ENCODE assay signal across 1 cellular context in the genomic region with DNA sequence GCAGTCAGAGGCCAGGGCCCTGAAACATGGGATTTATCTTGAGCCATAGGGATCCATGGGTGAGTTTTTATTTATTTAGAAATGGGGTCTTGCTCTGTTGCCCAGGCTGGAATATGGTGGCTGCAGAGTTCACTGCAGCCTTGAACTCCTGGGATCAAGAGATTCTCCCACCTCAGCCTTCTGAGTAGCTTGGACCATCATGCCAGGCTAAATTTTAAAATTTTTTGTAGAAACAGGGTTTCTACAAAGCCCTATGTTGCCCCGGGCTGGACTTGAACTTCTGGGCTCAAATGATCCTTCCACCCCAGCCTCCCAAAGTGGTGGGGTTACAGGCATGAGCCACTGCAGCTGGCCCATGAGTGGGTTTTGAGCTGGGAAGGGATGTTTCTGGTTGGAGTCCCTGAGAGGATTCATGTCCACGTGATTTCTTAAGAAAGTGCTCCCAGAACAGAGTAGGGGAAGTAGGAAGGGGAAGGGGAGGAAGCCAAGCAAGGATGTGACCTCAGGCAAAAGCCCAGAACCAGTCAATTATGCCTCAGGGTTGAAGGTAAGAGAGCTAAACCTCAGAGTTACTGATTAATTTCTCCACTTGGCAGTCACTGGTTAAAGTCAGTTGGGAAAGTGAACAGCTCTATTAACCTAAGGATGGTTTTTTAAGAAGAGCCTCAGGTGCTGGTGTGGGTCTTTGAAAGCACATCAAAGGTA.
A peak's percentile ranks its signal among the peaks of the same experiment; 100 is the strongest.
TF ChIP-seq lines count a peak whose summit lies in the region.

No MANE protein-coding gene starts in this region.

TF ChIP-seq in HepG2, 621 proteins besides CTCF, POLR2A, EP300 and RAD21 (continues in another document):
- TF ChIP-seq IKZF5 (CRISPR knock-in tag; IDR thresholded peaks at IDR 0.05) (peak; percentile 28; the same call in 1 of the 2 replicates), POLR2AphosphoS5 (IDR thresholded peaks at IDR 0.05; ENCODE audit: low read depth, low read length) (peak; percentile 29), ZNF614 (CRISPR knock-in tag; IDR thresholded peaks at IDR 0.05; ENCODE audit: borderline replicate concordance) (no peak), REL (CRISPR knock-in tag; conservative IDR thresholded peaks at IDR 0.05) (no peak), ELF3 (CRISPR knock-in tag; IDR thresholded peaks at IDR 0.05) (0 out of 2 replicates have a peak, but pooled peaks have one; percentile 11), MIER3 (CRISPR knock-in tag; IDR thresholded peaks at IDR 0.05; ENCODE audit: borderline replicate concordance) (no peak), NR2F6 (IDR thresholded peaks at IDR 0.05) (no peak), NR2F6 (CRISPR knock-in tag; IDR thresholded peaks at IDR 0.05) (0 out of 2 replicates have a peak, but pooled peaks have one; percentile 25), SAP130 (CRISPR knock-in tag; IDR thresholded peaks at IDR 0.05; ENCODE audit: low read depth) (0 out of 2 replicates have a peak, but pooled peaks have one; percentile 49), ARID5B (CRISPR knock-in tag; IDR thresholded peaks at IDR 0.05) (0 out of 2 replicates have a peak, but pooled peaks have one; percentile 7), ZNF12 (CRISPR knock-in tag; IDR thresholded peaks at IDR 0.05) (peak; percentile 87; the same call in 1 of the 2 replicates), PBX3 (CRISPR knock-in tag; IDR thresholded peaks at IDR 0.05; ENCODE audit: borderline replicate concordance) (no peak), RBFOX2 (IDR thresholded peaks at IDR 0.05; ENCODE audit: low read depth, low read length) (peak; percentile 22; the same call in 1 of the 2 replicates), EZH2 (conservative IDR thresholded peaks at IDR 0.05; ENCODE audit: low read depth, low read length) (no peak), TEAD3 (CRISPR knock-in tag; optimal IDR thresholded peaks at IDR 0.05; ENCODE audit: borderline replicate concordance) (peak; percentile 23), POLR2G (IDR thresholded peaks at IDR 0.05; ENCODE audit: low read depth, low read length) (peak; percentile 41; the same call in 1 of the 2 replicates), TAF1 (CRISPR knock-in tag; IDR thresholded peaks at IDR 0.05) (0 out of 2 replicates have a peak, but pooled peaks have one; percentile 11), ZNF263 (CRISPR knock-in tag; IDR thresholded peaks at IDR 0.05) (peak; percentile 81), ZNF724P (CRISPR knock-in tag; IDR thresholded peaks at IDR 0.05; ENCODE audit: borderline replicate concordance) (0 out of 2 replicates have a peak, but pooled peaks have one; percentile 21), PRMT3 (CRISPR knock-in tag; IDR thresholded peaks at IDR 0.05; ENCODE audit: borderline replicate concordance, low read depth) (0 out of 2 replicates have a peak, but pooled peaks have one; percentile 42), ZNF770 (CRISPR knock-in tag; IDR thresholded peaks at IDR 0.05) (peak; percentile 28), MAFG (CRISPR knock-in tag; IDR thresholded peaks at IDR 0.05) (no peak), ZNF121 (CRISPR knock-in tag; IDR thresholded peaks at IDR 0.05) (peak; percentile 94), MIXL1 (CRISPR knock-in tag; IDR thresholded peaks at IDR 0.05) (0 out of 2 replicates have a peak, but pooled peaks have one; percentile 64), TBX2 (CRISPR knock-in tag; IDR thresholded peaks at IDR 0.05; ENCODE audit: borderline replicate concordance) (0 out of 2 replicates have a peak, but pooled peaks have one; percentile 5)
- TF ChIP-seq, protein P1, sequence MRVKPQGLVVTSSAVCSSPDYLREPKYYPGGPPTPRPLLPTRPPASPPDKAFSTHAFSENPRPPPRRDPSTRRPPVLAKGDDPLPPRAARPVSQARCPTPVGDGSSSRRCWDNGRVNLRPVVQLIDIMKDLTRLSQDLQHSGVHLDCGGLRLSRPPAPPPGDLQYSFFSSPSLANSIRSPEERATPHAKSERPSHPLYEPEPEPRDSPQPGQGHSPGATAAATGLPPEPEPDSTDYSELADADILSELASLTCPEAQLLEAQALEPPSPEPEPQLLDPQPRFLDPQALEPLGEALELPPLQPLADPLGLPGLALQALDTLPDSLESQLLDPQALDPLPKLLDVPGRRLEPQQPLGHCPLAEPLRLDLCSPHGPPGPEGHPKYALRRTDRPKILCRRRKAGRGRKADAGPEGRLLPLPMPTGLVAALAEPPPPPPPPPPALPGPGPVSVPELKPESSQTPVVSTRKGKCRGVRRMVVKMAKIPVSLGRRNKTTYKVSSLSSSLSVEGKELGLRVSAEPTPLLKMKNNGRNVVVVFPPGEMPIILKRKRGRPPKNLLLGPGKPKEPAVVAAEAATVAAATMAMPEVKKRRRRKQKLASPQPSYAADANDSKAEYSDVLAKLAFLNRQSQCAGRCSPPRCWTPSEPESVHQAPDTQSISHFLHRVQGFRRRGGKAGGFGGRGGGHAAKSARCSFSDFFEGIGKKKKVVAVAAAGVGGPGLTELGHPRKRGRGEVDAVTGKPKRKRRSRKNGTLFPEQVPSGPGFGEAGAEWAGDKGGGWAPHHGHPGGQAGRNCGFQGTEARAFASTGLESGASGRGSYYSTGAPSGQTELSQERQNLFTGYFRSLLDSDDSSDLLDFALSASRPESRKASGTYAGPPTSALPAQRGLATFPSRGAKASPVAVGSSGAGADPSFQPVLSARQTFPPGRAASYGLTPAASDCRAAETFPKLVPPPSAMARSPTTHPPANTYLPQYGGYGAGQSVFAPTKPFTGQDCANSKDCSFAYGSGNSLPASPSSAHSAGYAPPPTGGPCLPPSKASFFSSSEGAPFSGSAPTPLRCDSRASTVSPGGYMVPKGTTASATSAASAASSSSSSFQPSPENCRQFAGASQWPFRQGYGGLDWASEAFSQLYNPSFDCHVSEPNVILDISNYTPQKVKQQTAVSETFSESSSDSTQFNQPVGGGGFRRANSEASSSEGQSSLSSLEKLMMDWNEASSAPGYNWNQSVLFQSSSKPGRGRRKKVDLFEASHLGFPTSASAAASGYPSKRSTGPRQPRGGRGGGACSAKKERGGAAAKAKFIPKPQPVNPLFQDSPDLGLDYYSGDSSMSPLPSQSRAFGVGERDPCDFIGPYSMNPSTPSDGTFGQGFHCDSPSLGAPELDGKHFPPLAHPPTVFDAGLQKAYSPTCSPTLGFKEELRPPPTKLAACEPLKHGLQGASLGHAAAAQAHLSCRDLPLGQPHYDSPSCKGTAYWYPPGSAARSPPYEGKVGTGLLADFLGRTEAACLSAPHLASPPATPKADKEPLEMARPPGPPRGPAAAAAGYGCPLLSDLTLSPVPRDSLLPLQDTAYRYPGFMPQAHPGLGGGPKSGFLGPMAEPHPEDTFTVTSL (CRISPR knock-in tag; IDR thresholded peaks at IDR 0.05; ENCODE audit: borderline replicate concordance) = 0 out of 2 replicates have a peak, but pooled peaks have one; percentile 26
- TF ChIP-seq, protein P2, sequence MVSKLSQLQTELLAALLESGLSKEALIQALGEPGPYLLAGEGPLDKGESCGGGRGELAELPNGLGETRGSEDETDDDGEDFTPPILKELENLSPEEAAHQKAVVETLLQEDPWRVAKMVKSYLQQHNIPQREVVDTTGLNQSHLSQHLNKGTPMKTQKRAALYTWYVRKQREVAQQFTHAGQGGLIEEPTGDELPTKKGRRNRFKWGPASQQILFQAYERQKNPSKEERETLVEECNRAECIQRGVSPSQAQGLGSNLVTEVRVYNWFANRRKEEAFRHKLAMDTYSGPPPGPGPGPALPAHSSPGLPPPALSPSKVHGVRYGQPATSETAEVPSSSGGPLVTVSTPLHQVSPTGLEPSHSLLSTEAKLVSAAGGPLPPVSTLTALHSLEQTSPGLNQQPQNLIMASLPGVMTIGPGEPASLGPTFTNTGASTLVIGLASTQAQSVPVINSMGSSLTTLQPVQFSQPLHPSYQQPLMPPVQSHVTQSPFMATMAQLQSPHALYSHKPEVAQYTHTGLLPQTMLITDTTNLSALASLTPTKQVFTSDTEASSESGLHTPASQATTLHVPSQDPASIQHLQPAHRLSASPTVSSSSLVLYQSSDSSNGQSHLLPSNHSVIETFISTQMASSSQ (IDR thresholded peaks at IDR 0.05; ENCODE audit: low read depth) = peak; percentile 73
- TF ChIP-seq, protein P2 (CRISPR knock-in tag; IDR thresholded peaks at IDR 0.05; ENCODE audit: borderline replicate concordance) = no peak; the same call in 1 of the 2 replicates
- TF ChIP-seq, protein P3, sequence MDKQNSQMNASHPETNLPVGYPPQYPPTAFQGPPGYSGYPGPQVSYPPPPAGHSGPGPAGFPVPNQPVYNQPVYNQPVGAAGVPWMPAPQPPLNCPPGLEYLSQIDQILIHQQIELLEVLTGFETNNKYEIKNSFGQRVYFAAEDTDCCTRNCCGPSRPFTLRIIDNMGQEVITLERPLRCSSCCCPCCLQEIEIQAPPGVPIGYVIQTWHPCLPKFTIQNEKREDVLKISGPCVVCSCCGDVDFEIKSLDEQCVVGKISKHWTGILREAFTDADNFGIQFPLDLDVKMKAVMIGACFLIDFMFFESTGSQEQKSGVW (CRISPR knock-in tag; IDR thresholded peaks at IDR 0.05; ENCODE audit: borderline replicate concordance) = no peak
- TF ChIP-seq, protein P4, sequence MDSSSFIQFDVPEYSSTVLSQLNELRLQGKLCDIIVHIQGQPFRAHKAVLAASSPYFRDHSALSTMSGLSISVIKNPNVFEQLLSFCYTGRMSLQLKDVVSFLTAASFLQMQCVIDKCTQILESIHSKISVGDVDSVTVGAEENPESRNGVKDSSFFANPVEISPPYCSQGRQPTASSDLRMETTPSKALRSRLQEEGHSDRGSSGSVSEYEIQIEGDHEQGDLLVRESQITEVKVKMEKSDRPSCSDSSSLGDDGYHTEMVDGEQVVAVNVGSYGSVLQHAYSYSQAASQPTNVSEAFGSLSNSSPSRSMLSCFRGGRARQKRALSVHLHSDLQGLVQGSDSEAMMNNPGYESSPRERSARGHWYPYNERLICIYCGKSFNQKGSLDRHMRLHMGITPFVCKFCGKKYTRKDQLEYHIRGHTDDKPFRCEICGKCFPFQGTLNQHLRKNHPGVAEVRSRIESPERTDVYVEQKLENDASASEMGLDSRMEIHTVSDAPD (CRISPR knock-in tag; IDR thresholded peaks at IDR 0.05) = 0 out of 2 replicates have a peak, but pooled peaks have one; percentile 42
